ENCODE assay signal across 8 cellular contexts in genomic region chr6:30942338-30943060, GRCh38. TPM values are rescaled to one million over a fixed set of nuclear protein-coding genes. Genes with fewer than 3 reads are reported as not detected.
DNase-seq lines count a peak whose midpoint lies in the region; ATAC-seq and TF ChIP-seq lines count a peak whose summit lies in the region.

No MANE protein-coding gene starts in this region.

- H3K9me2 ChIP-seq in SK-N-SH = no peaks in the 10 kb centered on the region

- DNase-seq in HAP-1 (ENCODE audit: low spot score in 2 of 2) (peak; percentile 92 to 96), SK-N-SH (peak; percentile 41), head of caudate nucleus (peak in 22 of 42 donors; percentile 5 to 63 (median 22)), pulmonary artery endothelial cell (ENCODE audit: low read depth, low spot score) (peak; percentile 29)
- no peak for DNase-seq in activated effector memory CD4-positive, alpha-beta T cell treated with anti-CD3 and anti-CD28 coated beads, Interleukin-2, amount 50 U/mL, for 16 hours
- no peak for DNase-seq in activated CD4-positive, CD25-positive, alpha-beta regulatory T cell treated with anti-CD3 and anti-CD28 coated beads, Interleukin-2, amount 50 U/mL, for 72 hours

- POLR2A ChIA-PET in SK-N-SH (lab: Yijun Ruan, JAX) = interaction anchor here (0.6 kb wide), 1 partner anchor 24 kb away, joined by 3 read pairs; no protein-coding TSS in a partner anchor

- peak; percentile 67 for TF ChIP-seq CTCF in SK-N-SH (IDR thresholded peaks at IDR 0.05)

- no peaks in the 10 kb centered on the region for H4K20me1 ChIP-seq in SK-N-SH (ENCODE audit: insufficient read depth)

- no peak overlapping the region for H3K9ac ChIP-seq in SK-N-SH

- H3K27ac ChIP-seq in SK-N-SH (ENCODE audit: low read depth in 2 of 2, low read length in 1 of 2) = no peak overlapping the region

- TF ChIP-seq RAD21 in SK-N-SH (IDR thresholded peaks at IDR 0.05; ENCODE audit: low read length) = peak; percentile 35

- WGBS in SK-N-SH (ENCODE audit: low lambda C conversion rate) = 2% methylated on average over 14 of the region's 15 CpGs

- intact Hi-C loops in head of caudate nucleus (cut with DNase I) = no loop called here

- no peak overlapping the region for H3K4me3 ChIP-seq in HAP-1
- peak overlapping the region in 1 of 2 experiments; percentile 35; a peak in 1 of 4 replicates for H3K4me3 ChIP-seq in SK-N-SH (ENCODE audit: low read depth in 2 of 2, low read length in 1 of 2)

- peak overlapping the region; percentile 89; the same call in 1 of the 2 replicates for H2AFZ ChIP-seq in SK-N-SH (ENCODE audit: low read depth)

- H3K4me2 ChIP-seq in SK-N-SH = peak overlapping the region; percentile 65

- no peaks in the 10 kb centered on the region for H3K36me3 ChIP-seq in HAP-1 (replicated peaks)
- H3K36me3 ChIP-seq in SK-N-SH (replicated peaks in 1 of 2; ENCODE audit: control insufficient read depth in 1 of 2, insufficient read depth in 2 of 2, low read length in 1 of 2) = no peaks in the 10 kb centered on the region

- in situ Hi-C loops in HAP-1 (cut with MboI; ENCODE audit: low sequenced_read_pairs) = no loop called here

- H3K4me1 ChIP-seq in HAP-1 (peaks cover 7% of the 10 kb centered on the region), SK-N-SH (ENCODE audit: control insufficient read depth in 1 of 2, insufficient read depth in 2 of 2, low read depth in 1 of 2, low read length in 1 of 2) (peaks cover 0 to 4% of the 10 kb centered on the region in 2 experiments; a peak in 1 of 4 replicates)

- ATAC-seq in HG02571 (IDR thresholded peaks at IDR 0.05; ENCODE audit: unreplicated experiment) (no peak), HG03354 (IDR thresholded peaks at IDR 0.05; ENCODE audit: poor library complexity, severe bottlenecking, unreplicated experiment) (no peak)

- H3F3A ChIP-seq in SK-N-SH (replicated peaks; ENCODE audit: insufficient read depth) = no peaks in the 10 kb centered on the region

- no peak for TF ChIP-seq EP300 in SK-N-SH (IDR thresholded peaks at IDR 0.05; ENCODE audit: borderline replicate concordance in 1 of 2, low read depth in 1 of 2, low read length in 1 of 2)

- CTCF ChIA-PET in SK-N-SH (lab: Yijun Ruan, JAX) = interaction anchor here (0.7 to 1.4 kb wide), 2 partner anchors 17 to 18 kb away, joined by 3 read pairs; no protein-coding TSS in a partner anchor

- H3K79me2 ChIP-seq in SK-N-SH (ENCODE audit: insufficient read depth) = no peaks in the 10 kb centered on the region

- no peaks in the 10 kb centered on the region for H3K9me3 ChIP-seq in HAP-1
- no peaks in the 10 kb centered on the region for H3K9me3 ChIP-seq in SK-N-SH

- H3K27me3 ChIP-seq in HAP-1 (ENCODE audit: low read depth) = no peaks in the 10 kb centered on the region; the same call in 1 of the 2 replicates
- H3K27me3 ChIP-seq in SK-N-SH (ENCODE audit: insufficient read depth) = peaks cover 11% of the 10 kb centered on the region; the same call in 1 of the 2 replicates

TF ChIP-seq in SK-N-SH, 30 proteins besides CTCF, POLR2A, EP300 and RAD21:
- peak; percentile 59; the same call in 1 of the 2 replicates for TF ChIP-seq YY1 (IDR thresholded peaks at IDR 0.05; ENCODE audit: low read depth)
- peak; percentile 30; the same call in 1 of the 2 replicates for TF ChIP-seq SIN3A (IDR thresholded peaks at IDR 0.05; ENCODE audit: borderline replicate concordance, low read depth, low read length)
- TF ChIP-seq TCF12 (IDR thresholded peaks at IDR 0.05) = 0 out of 2 replicates have a peak, but pooled peaks have one; percentile 15
- peak; percentile 85 for TF ChIP-seq TEAD4 (IDR thresholded peaks at IDR 0.05; ENCODE audit: borderline replicate concordance, insufficient read depth)
- TF ChIP-seq, protein P1, sequence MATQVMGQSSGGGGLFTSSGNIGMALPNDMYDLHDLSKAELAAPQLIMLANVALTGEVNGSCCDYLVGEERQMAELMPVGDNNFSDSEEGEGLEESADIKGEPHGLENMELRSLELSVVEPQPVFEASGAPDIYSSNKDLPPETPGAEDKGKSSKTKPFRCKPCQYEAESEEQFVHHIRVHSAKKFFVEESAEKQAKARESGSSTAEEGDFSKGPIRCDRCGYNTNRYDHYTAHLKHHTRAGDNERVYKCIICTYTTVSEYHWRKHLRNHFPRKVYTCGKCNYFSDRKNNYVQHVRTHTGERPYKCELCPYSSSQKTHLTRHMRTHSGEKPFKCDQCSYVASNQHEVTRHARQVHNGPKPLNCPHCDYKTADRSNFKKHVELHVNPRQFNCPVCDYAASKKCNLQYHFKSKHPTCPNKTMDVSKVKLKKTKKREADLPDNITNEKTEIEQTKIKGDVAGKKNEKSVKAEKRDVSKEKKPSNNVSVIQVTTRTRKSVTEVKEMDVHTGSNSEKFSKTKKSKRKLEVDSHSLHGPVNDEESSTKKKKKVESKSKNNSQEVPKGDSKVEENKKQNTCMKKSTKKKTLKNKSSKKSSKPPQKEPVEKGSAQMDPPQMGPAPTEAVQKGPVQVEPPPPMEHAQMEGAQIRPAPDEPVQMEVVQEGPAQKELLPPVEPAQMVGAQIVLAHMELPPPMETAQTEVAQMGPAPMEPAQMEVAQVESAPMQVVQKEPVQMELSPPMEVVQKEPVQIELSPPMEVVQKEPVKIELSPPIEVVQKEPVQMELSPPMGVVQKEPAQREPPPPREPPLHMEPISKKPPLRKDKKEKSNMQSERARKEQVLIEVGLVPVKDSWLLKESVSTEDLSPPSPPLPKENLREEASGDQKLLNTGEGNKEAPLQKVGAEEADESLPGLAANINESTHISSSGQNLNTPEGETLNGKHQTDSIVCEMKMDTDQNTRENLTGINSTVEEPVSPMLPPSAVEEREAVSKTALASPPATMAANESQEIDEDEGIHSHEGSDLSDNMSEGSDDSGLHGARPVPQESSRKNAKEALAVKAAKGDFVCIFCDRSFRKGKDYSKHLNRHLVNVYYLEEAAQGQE (IDR thresholded peaks at IDR 0.05; ENCODE audit: low read depth, low read length) = no peak
- peak; percentile 29; the same call in 1 of the 2 replicates for TF ChIP-seq TAF1 (IDR thresholded peaks at IDR 0.05; ENCODE audit: borderline replicate concordance, low read depth, low read length)
- no peak for TF ChIP-seq RCOR1 (IDR thresholded peaks at IDR 0.05; ENCODE audit: low read length)
- peak; percentile 54 for TF ChIP-seq SMC3 (IDR thresholded peaks at IDR 0.05; ENCODE audit: low read depth, low read length)

RNA-seq across cellular contexts. Expression of gene MUCL3, which starts 1.7 kb away (rescaled TPM):
- polyA plus RNA-seq in SK-N-SH (2012; rRNA removed) = not detected in 2 replicates
- 0.01 TPM in 2 replicates for polyA plus RNA-seq in SK-N-SH (2012; cell fraction: cytosol; rRNA removed)
- not detected in 2 replicates for polyA plus RNA-seq in SK-N-SH (2012; cell fraction: nucleus; rRNA removed)
- not detected in 2 replicates for total RNA-seq in pulmonary artery endothelial cell

RNA-seq across cellular contexts. Expression of gene SFTA2, which starts 10.5 kb away (rescaled TPM):
- not detected in 2 replicates for polyA plus RNA-seq in SK-N-SH (2012; rRNA removed)
- polyA plus RNA-seq in SK-N-SH (2012; cell fraction: cytosol; rRNA removed) = not detected in 2 replicates
- 0.09 TPM in 1 of 2 replicates, not detected in the other for polyA plus RNA-seq in SK-N-SH (2012; cell fraction: nucleus; rRNA removed)
- not detected in 2 replicates for total RNA-seq in pulmonary artery endothelial cell

RNA-seq across cellular contexts. Expression of gene VARS2, which starts 28.5 kb away (rescaled TPM):
- polyA plus RNA-seq in SK-N-SH (2012; rRNA removed) = 31.2 TPM in 2 replicates
- polyA plus RNA-seq in SK-N-SH (2012; cell fraction: cytosol; rRNA removed) = 10.5 and 13.7 TPM in 2 replicates
- polyA plus RNA-seq in SK-N-SH (2012; cell fraction: nucleus; rRNA removed) = 139 and 142 TPM in 2 replicates
- total RNA-seq in pulmonary artery endothelial cell = 15.9 and 24.8 TPM in 2 replicates

RNA-seq across cellular contexts. Expression of gene GTF2H4, which starts 34.5 kb away (rescaled TPM):
- polyA plus RNA-seq in SK-N-SH (2012; rRNA removed) = 30.7 and 34.9 TPM in 2 replicates
- polyA plus RNA-seq in SK-N-SH (2012; cell fraction: cytosol; rRNA removed) = 17.5 and 22.3 TPM in 2 replicates
- polyA plus RNA-seq in SK-N-SH (2012; cell fraction: nucleus; rRNA removed) = 116 and 138 TPM in 2 replicates
- 12.5 and 19.5 TPM in 2 replicates for total RNA-seq in pulmonary artery endothelial cell

RNA-seq across cellular contexts. Expression of gene MUC21, which starts 41.0 kb away (rescaled TPM):
- not detected in 2 replicates for polyA plus RNA-seq in SK-N-SH (2012; rRNA removed)
- polyA plus RNA-seq in SK-N-SH (2012; cell fraction: cytosol; rRNA removed) = not detected in 2 replicates
- polyA plus RNA-seq in SK-N-SH (2012; cell fraction: nucleus; rRNA removed) = not detected in 2 replicates
- total RNA-seq in pulmonary artery endothelial cell = not detected in 2 replicates

Comparison
In these comparisons a context has a peak if more than half of its experiments do, and no peak if none do; other contexts are left out.
1. DNase-seq: peak in HAP-1 (2 of 2), SK-N-SH (single experiment), head of caudate nucleus (22 of 42) and pulmonary artery endothelial cell (single experiment); none in activated effector memory CD4-positive, alpha-beta T cell treated with anti-CD3 and anti-CD28 coated beads, Interleukin-2, amount 50 U/mL, for 16 hours (single experiment) and activated CD4-positive, CD25-positive, alpha-beta regulatory T cell treated with anti-CD3 and anti-CD28 coated beads, Interleukin-2, amount 50 U/mL, for 72 hours (single experiment).